8 cellular contexts compared by ENCODE assay signal in genomic region chr2:226652388-226652787, GRCh38.
DNase-seq lines count a peak whose midpoint lies in the region; ATAC-seq and TF ChIP-seq lines count a peak whose summit lies in the region.

No MANE protein-coding gene starts in this region.

- peaks cover 61% of the 10 kb centered on the region for H3K4me1 ChIP-seq in DND-41 (ENCODE audit: insufficient read depth, low read length)
- H3K4me1 ChIP-seq in HCT116 (ENCODE audit: control insufficient read depth in 1 of 2, insufficient read depth in 2 of 2, low read length in 2 of 2) = peaks cover 67 to 94% of the 10 kb centered on the region in 2 experiments
- peaks cover 45% of the 10 kb centered on the region for H3K4me1 ChIP-seq in PC-9 (replicated peaks; ENCODE audit: insufficient read depth)

- H3K27me3 ChIP-seq in DND-41 (ENCODE audit: insufficient read depth, low read length, poor library complexity) (no peaks in the 10 kb centered on the region), HCT116 (ENCODE audit: insufficient read depth, low read length) (no peaks in the 10 kb centered on the region), PC-9 (ENCODE audit: insufficient read depth, low read depth) (no peaks in the 10 kb centered on the region)

- H3K4me3 ChIP-seq in DND-41 (ENCODE audit: low read depth in 1 of 2, low read length in 2 of 2) (no peak overlapping the region), HCT116 (replicated peaks in 1 of 2; ENCODE audit: low read depth in 1 of 2, low read length in 2 of 2) (peak overlapping the region in 1 of 2 experiments; percentile 24; a peak in 3 of 4 replicates), PC-9 (peak overlapping the region; percentile 27; the same call in 1 of the 2 replicates)

- H3K36me3 ChIP-seq in DND-41 (ENCODE audit: insufficient read depth, low read length) (no peaks in the 10 kb centered on the region), HCT116 (ENCODE audit: control insufficient read depth in 1 of 2, insufficient read depth in 2 of 2, low read length in 2 of 2) (peaks cover 0 to 15% of the 10 kb centered on the region in 2 experiments; a peak in 1 of 4 replicates), PC-9 (ENCODE audit: low read depth) (no peaks in the 10 kb centered on the region; the same call in 1 of the 2 replicates)

- H3K27ac ChIP-seq in DND-41 (ENCODE audit: low read length) (peak overlapping the region; percentile 42; the same call in 1 of the 2 replicates), HCT116 (ENCODE audit: low read depth, low read length) (peak overlapping the region; percentile 98), PC-9 (peak overlapping the region; percentile 92)

- intact Hi-C loops in HCT116 (cut with micrococcal nuclease) (loop anchor here (1.0 to 5.0 kb wide), 9 partner anchors 40 to 980 kb away; no protein-coding TSS in a partner anchor), PC-9 (cut with micrococcal nuclease; ENCODE audit: unreplicated experiment) (loop anchor here (1.0 to 5.0 kb wide), 7 partner anchors 10 to 535 kb away; partner anchors contain the start of gene IRS1)

- H3K9ac ChIP-seq in DND-41 (ENCODE audit: low read depth, low read length) (no peak overlapping the region), HCT116 (ENCODE audit: low read length) (peak overlapping the region; percentile 69)

- H2AFZ ChIP-seq in DND-41 (ENCODE audit: low read depth, low read length) (no peak overlapping the region), HCT116 (ENCODE audit: low read depth, low read length, poor library complexity, severe bottlenecking) (no peak overlapping the region), PC-9 (no peak overlapping the region)

- no peak for TF ChIP-seq CTCF in DND-41 (IDR thresholded peaks at IDR 0.05; ENCODE audit: borderline replicate concordance, extremely low read depth, low read length, poor library complexity, severe bottlenecking)
- TF ChIP-seq CTCF in HCT116 (IDR thresholded peaks at IDR 0.05 in 2 of 3, conservative IDR thresholded peaks at IDR 0.05 in 1 of 3; ENCODE audit: borderline replicate concordance in 1 of 3, insufficient read depth in 1 of 3, low read depth in 2 of 3, low read length in 2 of 3) = no peak
- TF ChIP-seq CTCF in PC-9 (conservative IDR thresholded peaks at IDR 0.05) = no peak

- POLR2A ChIA-PET in HCT116 (lab: Charles Lee) = interaction anchor here (0.5 to 3.7 kb wide), 26 partner anchors 9 to 987 kb away, joined by 3 to 35 read pairs (median 4); partner anchors contain the start of gene IRS1
- POLR2A ChIA-PET in PC-9 (lab: Charles Lee; ENCODE audit: unreplicated experiment) = interaction anchor here (0.6 to 0.7 kb wide), 2 partner anchors 142 to 851 kb away, joined by 3 to 5 read pairs; no protein-coding TSS in a partner anchor

- RAD21 ChIA-PET in HCT116 (lab: Charles Lee; ENCODE audit: low non-redundant PET in 1 of 2, low total read pairs in 2 of 2, uncharacterized antibody in 2 of 2, unreplicated experiment in 2 of 2) = interaction anchor here (0.8 to 1.8 kb wide), 5 partner anchors 21 to 437 kb away, joined by 3 to 4 read pairs (median 3); no protein-coding TSS in a partner anchor

- H3K4me2 ChIP-seq in DND-41 (ENCODE audit: insufficient read depth, low read length) = no peak overlapping the region
- H3K4me2 ChIP-seq in HCT116 (ENCODE audit: low read length) = peak overlapping the region; percentile 59
- H3K4me2 ChIP-seq in PC-9 = peak overlapping the region; percentile 56

- H4K20me1 ChIP-seq in DND-41 (ENCODE audit: insufficient read depth, low read length) = no peaks in the 10 kb centered on the region
- H4K20me1 ChIP-seq in HCT116 (ENCODE audit: insufficient read depth) = no peaks in the 10 kb centered on the region
- H4K20me1 ChIP-seq in PC-9 (ENCODE audit: insufficient read depth) = no peaks in the 10 kb centered on the region

- TF ChIP-seq RAD21 in HCT116 (IDR thresholded peaks at IDR 0.05; ENCODE audit: low read depth) = no peak

- TF ChIP-seq POLR2A in HCT116 (IDR thresholded peaks at IDR 0.05; ENCODE audit: borderline replicate concordance, extremely low read depth, insufficient read depth, insufficient read length) = no peak

- BruUV-seq in HCT116 (replicated peaks; lab: Mats Ljungman, UMichigan) (no TSS peak), PC-9 (replicated peaks; lab: Mats Ljungman, UMichigan) (no TSS peak)

- ATAC-seq in DND-41 (ENCODE audit: insufficient read depth, low read depth) (peak; percentile 16; the same call in 1 of the 3 replicates), HCT116 (peak; percentile 64), HG02852 (IDR thresholded peaks at IDR 0.05; ENCODE audit: unreplicated experiment) (no peak), left lobe of liver (no peak)

- DNase-seq in DND-41 = no peak
- DNase-seq in HCT116 (ENCODE audit: low read depth, low spot score) = peak; percentile 98
- DNase-seq in PC-9 = peak; percentile 26 to 96
- DNase-seq in foreskin melanocyte = peak; percentile 84
- DNase-seq in C1 segment of cervical spinal cord (lab: John Stamatoyannopoulos, UW) = no peak
- DNase-seq in left lobe of liver (ENCODE audit: low spot score) = no peak
- no peak for DNase-seq in activated CD4-positive, alpha-beta T cell treated with anti-CD3 and anti-CD28 coated beads, Interleukin-2, amount 50 U/mL, for 4 hours

- H3F3A ChIP-seq in PC-9 (ENCODE audit: insufficient read depth, low read depth) = peaks cover 35% of the 10 kb centered on the region; the same call in 1 of the 2 replicates

- H3K9me3 ChIP-seq in DND-41 (ENCODE audit: insufficient read depth, low read length, severe bottlenecking) = peaks cover 6% of the 10 kb centered on the region
- peaks cover 0 to 6% of the 10 kb centered on the region in 2 experiments; a peak in 1 of 4 replicates for H3K9me3 ChIP-seq in HCT116 (ENCODE audit: control insufficient read depth in 1 of 2, insufficient read depth in 1 of 2, low read depth in 1 of 2, low read length in 2 of 2)
- peaks cover 24% of the 10 kb centered on the region for H3K9me3 ChIP-seq in PC-9 (ENCODE audit: insufficient read depth, low read depth)

- H3K9me2 ChIP-seq in HCT116 (ENCODE audit: insufficient read depth) (no peaks in the 10 kb centered on the region), PC-9 (ENCODE audit: insufficient read depth) (no peaks in the 10 kb centered on the region)

- H3K79me2 ChIP-seq in DND-41 (ENCODE audit: insufficient read depth, low read length) (no peaks in the 10 kb centered on the region), HCT116 (ENCODE audit: insufficient read depth, low read length) (peaks cover 66% of the 10 kb centered on the region), PC-9 (ENCODE audit: low read depth) (no peaks in the 10 kb centered on the region)

- CTCF ChIA-PET in HCT116 (lab: Charles Lee) (interaction anchor here (1.2 to 1.9 kb wide), 5 partner anchors 22 to 436 kb away, joined by 3 to 6 read pairs (median 5); partner anchors contain the start of gene IRS1), PC-9 (lab: Charles Lee) (interaction anchor here (0.7 to 1.2 kb wide), 3 partner anchors 168 to 468 kb away, joined by 3 to 4 read pairs (median 3); no protein-coding TSS in a partner anchor)

TF ChIP-seq in HCT116, 20 proteins besides CTCF, POLR2A, EP300 and RAD21:
- no peak for TF ChIP-seq MAX (IDR thresholded peaks at IDR 0.05)
- no peak for TF ChIP-seq CEBPB (IDR thresholded peaks at IDR 0.05; ENCODE audit: low read depth)
- peak; percentile 61; the same call in 1 of the 2 replicates for TF ChIP-seq POLR2AphosphoS5 (IDR thresholded peaks at IDR 0.05; ENCODE audit: low read depth, low read length)
- peak; percentile 78 for TF ChIP-seq YY1 (IDR thresholded peaks at IDR 0.05; ENCODE audit: extremely low read depth, insufficient replicate concordance, low read depth, low read length)
- peak; percentile 98 for TF ChIP-seq TCF7L2 (IDR thresholded peaks at IDR 0.05; ENCODE audit: borderline replicate concordance, extremely low read depth, insufficient read depth, insufficient read length)
- TF ChIP-seq ZBTB33 (IDR thresholded peaks at IDR 0.05; ENCODE audit: extremely low read depth, insufficient replicate concordance, low read length) = peak; percentile 38

Comparison
In these comparisons a context has a peak if more than half of its experiments do, and no peak if none do; other contexts are left out.
1. ATAC-seq: peak in DND-41 (single experiment) and HCT116 (single experiment); none in HG02852 (single experiment) and left lobe of liver (single experiment).
2. DNase-seq: peak in HCT116 (single experiment), PC-9 (2 of 2) and foreskin melanocyte (single experiment); none in DND-41 (single experiment), C1 segment of cervical spinal cord (0 of 14), left lobe of liver (single experiment) and activated CD4-positive, alpha-beta T cell treated with anti-CD3 and anti-CD28 coated beads, Interleukin-2, amount 50 U/mL, for 4 hours (0 of 2).
3. H3K27ac ChIP-seq: peak in every context shown above with its lines; median percentile 98 in HCT116; 92 in PC-9; 42 in DND-41.